ENCODE assay signal across 25 cellular contexts in genomic region chr5:109998717-109999116, GRCh38.
"Had no signal": no experiment of that assay in that cellular context is flagged by ENCODE, and none has a peak within 500 bp of the region (broad histone marks: within the 10 kb centered on the region; RNA-seq: fewer than 3 reads in every experiment).

No MANE protein-coding gene starts in this region.

- H3K9ac ChIP-seq: KMS-11 had no signal

- H3K4me3 ChIP-seq: PC-9 had no signal

- H2AFZ ChIP-seq: PC-9 had no signal

- DNase-seq: activated CD4-positive, alpha-beta T cell treated with anti-CD3 and anti-CD28 coated beads, Interleukin-2, amount 10 ng/mL, durations not matched to agents 24 days and 14 days; activated CD4-positive, alpha-beta T cell treated with anti-CD3 and anti-CD28 coated beads, Interleukin-2, amount 50 U/mL, for 4 hours; activated CD8-positive, alpha-beta T cell treated with anti-CD3 and anti-CD28 coated beads for 36 hours; activated effector memory CD4-positive, alpha-beta T cell treated with anti-CD3 and anti-CD28 coated beads, Interleukin-2, amount 50 U/mL, for 16 hours; activated naive CD4-positive, alpha-beta T cell; activated naive CD4-positive, alpha-beta T cell treated with anti-CD3 and anti-CD28 coated beads, Interleukin-2, amount 50 U/mL, for 16 hours; activated naive CD8-positive, alpha-beta T cell treated with anti-CD3 and anti-CD28 coated beads for 36 hours; activated T-cell treated with anti-CD3 and anti-CD28 coated beads, Interleukin-2, amount 50 U/mL, for 1 hour; activated T-cell treated with anti-CD3 and anti-CD28 coated beads, Interleukin-2, amount 50 U/mL, for 72 hours; amygdala; caudate nucleus; MM.1S; MV-4-11; NCI-H1092; NCI-H1436 treated with DMSO at 0.1 percent for 48 hours; NCI-H1694 treated with DMSO at 0.1 percent for 48 hours; NCI-H2029; NCI-H345; NCI-H524 treated with DMSO at 0.1 percent for 48 hours; PC-9; SIG-M5 had no signal

- ATAC-seq: activated CD8-positive, alpha-beta T cell treated with anti-CD3 and anti-CD28 coated beads for 36 hours; activated T-cell treated with anti-CD3 and anti-CD28 coated beads, Interleukin-2, amount 50 U/mL, for 72 hours; activated T-helper 17 cell treated with anti-CD3 and anti-CD28 coated beads, Interleukin-2, amount 50 U/mL, for 72 hours; Right ventricle myocardium inferior had no signal

- H3K27ac ChIP-seq: KMS-11, PC-9, RWPE1 had no signal

- H3K4me2 ChIP-seq: KMS-11, PC-9 had no signal
